Comparison of ENCODE assay signal across 11 cellular contexts in genomic region chr7:144331996-144332288, GRCh38. TPM values are rescaled to one million over a fixed set of nuclear protein-coding genes. Genes with fewer than 3 reads are reported as not detected.
"Had no signal": no experiment of that assay in that cellular context is flagged by ENCODE, and none has a peak within 500 bp of the region (broad histone marks: within the 10 kb centered on the region; RNA-seq: fewer than 3 reads in every experiment).

No MANE protein-coding gene starts in this region.

RNA-seq across cellular contexts. Expression of gene OR2A1, which starts 19.7 kb away (rescaled TPM):
- total RNA-seq: esophagus squamous epithelium; frontal cortex; glomerular endothelial cell; left ventricle myocardium inferior; lung; mononuclear cell; natural killer cell treated with Interleukin-12 subunit alpha and Interleukin-12 subunit beta and Interleukin-15 and Interleukin-18, amount 100 ng/mL, for 72 hours; smooth muscle cell; suprapubic skin; transverse colon had no signal
- polyA plus RNA-seq: keratinocyte, smooth muscle cell had no signal
